ENCODE assay signal across 8 cellular contexts in genomic region chr6:151765444-151765886, GRCh38. TPM values are rescaled to one million over a fixed set of nuclear protein-coding genes. Genes with fewer than 3 reads are reported as not detected.
DNase-seq lines count a peak whose midpoint lies in the region; ATAC-seq and TF ChIP-seq lines count a peak whose summit lies in the region.

No MANE protein-coding gene starts in this region.

- peaks cover 4% of the 10 kb centered on the region for H3K27me3 Mint-ChIP-seq in activated naive CD4-positive, alpha-beta T cell treated with anti-CD3 and anti-CD28 coated beads, Interleukin-2, amount 10 ng/mL, durations not matched to agents 7 days and 5 days

- CTCF ChIA-PET in activated naive CD4-positive, alpha-beta T cell treated with anti-CD3 and anti-CD28 coated beads, Interleukin-2, amount 10 ng/mL, durations not matched to agents 7 days and 5 days (lab: Charles Lee) = interaction anchor here (0.6 to 4.5 kb wide), 21 partner anchors 8 to 536 kb away, joined by 3 to 37 read pairs (median 4); no protein-coding TSS in a partner anchor

- intact Hi-C loops in head of caudate nucleus (cut with DNase I) = loop anchor here (5.0 kb wide), 1 partner anchor 357 kb away; no protein-coding TSS in a partner anchor
- intact Hi-C loops in psoas muscle (cut with DNase I) = loop anchor here (1.0 to 10.0 kb wide), 3 partner anchors 359 to 502 kb away; no protein-coding TSS in a partner anchor
- intact Hi-C loops in posterior vena cava (cut with DNase I) = loop anchor here in 1 of 2 donors (5.0 kb wide), 1 partner anchor 357 kb away; no protein-coding TSS in a partner anchor

- DNase-seq in DMS 273 treated with DMSO at 0.1 percent for 48 hours (lab: John Stamatoyannopoulos, UW) (peak; percentile 7), NCI-H748 (lab: John Stamatoyannopoulos, UW; ENCODE audit: unreplicated experiment) (peak; percentile 58), head of caudate nucleus (peak in 25 of 42 donors; percentile 16 to 81 (median 54)), psoas muscle (no peak), posterior vena cava (ENCODE audit: low spot score) (no peak)
- peak; percentile 65 for DNase-seq in activated naive CD4-positive, alpha-beta T cell treated with anti-CD3 and anti-CD28 coated beads, Interleukin-2, amount 10 ng/mL, durations not matched to agents 7 days and 5 days

- no peaks in the 10 kb centered on the region for H3K9me3 Mint-ChIP-seq in activated naive CD4-positive, alpha-beta T cell treated with anti-CD3 and anti-CD28 coated beads, Interleukin-2, amount 10 ng/mL, durations not matched to agents 7 days and 5 days

- no peaks in the 10 kb centered on the region for H3K27me3 ChIP-seq in psoas muscle (ENCODE audit: insufficient read depth in 3 of 3, low read length in 2 of 3)

- no peaks in the 10 kb centered on the region for H3K9me3 ChIP-seq in psoas muscle

- H3K27ac Mint-ChIP-seq in activated naive CD4-positive, alpha-beta T cell treated with anti-CD3 and anti-CD28 coated beads, Interleukin-2, amount 10 ng/mL, durations not matched to agents 7 days and 5 days = no peak overlapping the region

- peaks cover 40% of the 10 kb centered on the region for H3K4me1 Mint-ChIP-seq in activated naive CD4-positive, alpha-beta T cell treated with anti-CD3 and anti-CD28 coated beads, Interleukin-2, amount 10 ng/mL, durations not matched to agents 7 days and 5 days

- H3K36me3 Mint-ChIP-seq in activated naive CD4-positive, alpha-beta T cell treated with anti-CD3 and anti-CD28 coated beads, Interleukin-2, amount 10 ng/mL, durations not matched to agents 7 days and 5 days = peaks cover 14% of the 10 kb centered on the region

- no peaks in the 10 kb centered on the region for H3K4me1 ChIP-seq in psoas muscle

- ATAC-seq in GM19372 (IDR thresholded peaks at IDR 0.05; ENCODE audit: low read depth, unreplicated experiment) = peak; percentile 67
- peak; percentile 69 for ATAC-seq in HG03460 (IDR thresholded peaks at IDR 0.05; ENCODE audit: unreplicated experiment)
- ATAC-seq in psoas muscle = peak; percentile 70 to 87 (median 76)

- peak; percentile 80 for TF ChIP-seq CTCF in psoas muscle (IDR thresholded peaks at IDR 0.05)

- no peak overlapping the region for H3K4me3 Mint-ChIP-seq in activated naive CD4-positive, alpha-beta T cell treated with anti-CD3 and anti-CD28 coated beads, Interleukin-2, amount 10 ng/mL, durations not matched to agents 7 days and 5 days

- no peaks in the 10 kb centered on the region for H3K36me3 ChIP-seq in psoas muscle (ENCODE audit: insufficient read depth in 1 of 2, low read depth in 1 of 2)

- H3K27ac ChIP-seq in psoas muscle = no peak overlapping the region

- 0 to 1% (median 1%) methylated on average over 2 of the region's 2 CpGs for WGBS in psoas muscle, 3 donors

- no peak overlapping the region for H3K4me3 ChIP-seq in psoas muscle

RNA-seq across cellular contexts. Expression of gene ESR1, which starts 42.0 kb away (rescaled TPM):
- total RNA-seq in psoas muscle = 1 to 10 TPM; 1.5 to 4.4 (median 2.6) TPM
- polyA plus RNA-seq in psoas muscle = under 1 TPM; 0.42 to 0.93 (median 0.92) TPM
- 10 to 100 TPM in 1 of 2 donors, 1 to 10 TPM in 1; 9.4 to 11.6 TPM for total RNA-seq in posterior vena cava

Comparison
In these comparisons a context has a peak if more than half of its experiments do, and no peak if none do; other contexts are left out.
1. DNase-seq: peak in DMS 273 treated with DMSO at 0.1 percent for 48 hours (single experiment), NCI-H748 (single experiment), activated naive CD4-positive, alpha-beta T cell treated with anti-CD3 and anti-CD28 coated beads, Interleukin-2, amount 10 ng/mL, durations not matched to agents 7 days and 5 days (single experiment) and head of caudate nucleus (25 of 42); none in psoas muscle (0 of 2) and posterior vena cava (single experiment).
2. Peak in every context shown above with its lines, with median percentiles within 50 percentile points of each other: ATAC-seq.